ENCODE assay signal across 8 cellular contexts in genomic region chr2:199704358-199705238, GRCh38.
DNase-seq lines count a peak whose midpoint lies in the region; ATAC-seq lines count a peak whose summit lies in the region.

No MANE protein-coding gene starts in this region.

- DNase-seq in NCI-H2029 treated with DMSO at 0.1 percent for 48 hours (lab: John Stamatoyannopoulos, UW) (peak; percentile 34), NCI-H2029 (lab: John Stamatoyannopoulos, UW) (no peak), H4 (ENCODE audit: low spot score) (peak; percentile 40), NCI-H345 (lab: John Stamatoyannopoulos, UW) (peak; percentile 52), amniotic epithelial cell (ENCODE audit: low read depth) (peak; percentile 10), iris pigment epithelial cell (ENCODE audit: low read depth) (peak; percentile 16)
- DNase-seq in NK-92 treated with Interleukin-12 subunit alpha and Interleukin-12 subunit beta, amount 100 ng/mL, for 24 hours (lab: John Stamatoyannopoulos, UW), result no peak

- no peak for ATAC-seq in GM18909 (IDR thresholded peaks at IDR 0.05; ENCODE audit: poor library complexity, unreplicated experiment)

Comparison
In these comparisons a context has a peak if more than half of its experiments do, and no peak if none do; other contexts are left out.
1. DNase-seq: peak in NCI-H2029 treated with DMSO at 0.1 percent for 48 hours (single experiment), H4 (single experiment), NCI-H345 (single experiment), amniotic epithelial cell (single experiment) and iris pigment epithelial cell (single experiment); none in NCI-H2029 (single experiment) and NK-92 treated with Interleukin-12 subunit alpha and Interleukin-12 subunit beta, amount 100 ng/mL, for 24 hours (single experiment).